14 cellular contexts compared by ENCODE assay signal in genomic region chr13:47933688-47934011, GRCh38.
DNase-seq lines count a peak whose midpoint lies in the region; ATAC-seq and TF ChIP-seq lines count a peak whose summit lies in the region.
"Had no signal": no experiment of that assay in that cellular context is flagged by ENCODE, and none has a peak within 500 bp of the region (broad histone marks: within the 10 kb centered on the region; RNA-seq: fewer than 3 reads in every experiment).

No MANE protein-coding gene starts in this region.

- peaks cover 0 to 6% of the 10 kb centered on the region in 2 donors for H3K4me1 Mint-ChIP-seq in stimulated activated naive B cell treated with anti-CD40 and anti-IgM and Interleukin-4, amounts not matched to agents 10 μg/mL and 1 μg/mL and 100 μg/mL, for 72 hours
- H3K4me1 Mint-ChIP-seq in natural killer cell: no peaks in the 10 kb centered on the region
- no peaks in the 10 kb centered on the region for H3K4me1 Mint-ChIP-seq in activated CD4-positive, alpha-beta T cell treated with anti-CD3 and anti-CD28 coated beads for 36 hours

- no peak overlapping the region for H3K27ac Mint-ChIP-seq in stimulated activated naive B cell treated with anti-CD40 and anti-IgM and Interleukin-4, amounts not matched to agents 10 μg/mL and 1 μg/mL and 100 μg/mL, for 72 hours
- H3K27ac Mint-ChIP-seq in natural killer cell: no peak overlapping the region
- H3K27ac Mint-ChIP-seq in activated CD4-positive, alpha-beta T cell treated with anti-CD3 and anti-CD28 coated beads for 36 hours: no peak overlapping the region
- H3K27ac Mint-ChIP-seq: CD8-positive, alpha-beta T cell had no signal

- DNase-seq in ELR (ENCODE audit: low read depth) (peak; percentile 19), SK-MEL-5 (ENCODE audit: low read depth, low spot score) (peak; percentile 28), hepatocyte (ENCODE audit: low spot score) (no peak), 8988T (no peak), natural killer cell (no peak)
- DNase-seq in stimulated activated naive B cell treated with anti-CD40 and anti-IgM and Interleukin-4, amounts not matched to agents 10 μg/mL and 1 μg/mL and 100 μg/mL, for 72 hours: no peak
- no peak for DNase-seq in activated CD4-positive, alpha-beta T cell treated with anti-CD3 and anti-CD28 coated beads for 36 hours
- DNase-seq: activated CD8-positive, alpha-beta memory T cell treated with anti-CD3 and anti-CD28 coated beads, Interleukin-2, amount 50 U/mL, for 4 hours; CD8-positive, alpha-beta T cell; Kasumi-1; occipital lobe; stimulated activated CD4-positive, alpha-beta T cell treated with anti-CD3 and anti-CD28 coated beads, Interleukin-4, amount 100 ng/mL, for 24 hours had no signal

- H3K27me3 ChIP-seq in HUES6 (ENCODE audit: control insufficient read depth, insufficient read depth, low read length) (no peaks in the 10 kb centered on the region), hepatocyte (no peaks in the 10 kb centered on the region)

- peak overlapping the region; percentile 71 for H3K9ac ChIP-seq in HUES6 (ENCODE audit: low read length)

- peak overlapping the region; percentile 91 for H3K27ac ChIP-seq in HUES6 (ENCODE audit: low read depth, low read length)
- no peak overlapping the region for H3K27ac ChIP-seq in hepatocyte
- H3K27ac ChIP-seq: epithelial cell of prostate had no signal

- H3K27me3 Mint-ChIP-seq in stimulated activated naive B cell treated with anti-CD40 and anti-IgM and Interleukin-4, amounts not matched to agents 10 μg/mL and 1 μg/mL and 100 μg/mL, for 72 hours: no peaks in the 10 kb centered on the region
- H3K27me3 Mint-ChIP-seq in natural killer cell (ENCODE audit: low read depth in 2 of 2): peaks cover 0 to 2% of the 10 kb centered on the region in 2 donors
- no peaks in the 10 kb centered on the region for H3K27me3 Mint-ChIP-seq in activated CD4-positive, alpha-beta T cell treated with anti-CD3 and anti-CD28 coated beads for 36 hours

- in situ Hi-C loops in SK-MEL-5 (cut with HindIII; ENCODE audit: low pct_unique_long_range_greater_than_20kb, low sequenced_read_pairs): no loop called here

- no peaks in the 10 kb centered on the region for H4K20me1 ChIP-seq in hepatocyte (ENCODE audit: insufficient read depth, poor library complexity, severe bottlenecking)

- H2AFZ ChIP-seq in hepatocyte: no peak overlapping the region

- 70% methylated on average over 4 of the region's 4 CpGs for WGBS in hepatocyte (ENCODE audit: low lambda C conversion rate, missing lambda C conversion rate)

- peaks cover 31% of the 10 kb centered on the region for H3K4me1 ChIP-seq in HUES6 (ENCODE audit: control insufficient read depth, insufficient read depth, low read length)
- no peaks in the 10 kb centered on the region for H3K4me1 ChIP-seq in hepatocyte (ENCODE audit: insufficient read depth)

- no peaks in the 10 kb centered on the region for H3K79me2 ChIP-seq in hepatocyte

- CTCF ChIA-PET in activated CD4-positive, alpha-beta T cell treated with anti-CD3 and anti-CD28 coated beads for 36 hours (lab: Charles Lee): interaction anchor here (0.9 kb wide), 1 partner anchor 8 kb away, joined by 3 read pairs; no protein-coding TSS in a partner anchor

- no peak overlapping the region for H3K4me3 ChIP-seq in HUES6 (ENCODE audit: low read depth, low read length)
- H3K4me3 ChIP-seq in hepatocyte: no peak overlapping the region

- H3K9me3 ChIP-seq in HUES6 (ENCODE audit: control insufficient read depth, insufficient read depth, low read depth, low read length) (peaks cover 19% of the 10 kb centered on the region), hepatocyte (ENCODE audit: low read depth) (no peaks in the 10 kb centered on the region)

- peaks cover 26% of the 10 kb centered on the region for H3K36me3 ChIP-seq in HUES6 (ENCODE audit: control insufficient read depth, insufficient read depth, low read length)
- H3K36me3 ChIP-seq in hepatocyte (replicated peaks; ENCODE audit: insufficient read depth, low read depth): no peaks in the 10 kb centered on the region

- no peak for ATAC-seq in stimulated activated naive B cell treated with anti-CD40 and anti-IgM and Interleukin-4, amounts not matched to agents 10 μg/mL and 1 μg/mL and 100 μg/mL, for 72 hours (replicated peaks)
- no peak for ATAC-seq in natural killer cell
- ATAC-seq in activated CD4-positive, alpha-beta T cell treated with anti-CD3 and anti-CD28 coated beads for 36 hours: no peak
- ATAC-seq: CD8-positive, alpha-beta T cell had no signal

- H3K9me2 ChIP-seq in hepatocyte (replicated peaks; ENCODE audit: insufficient read depth): no peaks in the 10 kb centered on the region

- POLR2A ChIA-PET in activated CD4-positive, alpha-beta T cell treated with anti-CD3 and anti-CD28 coated beads for 36 hours (lab: Charles Lee): no interaction called here

- intact Hi-C loops in natural killer cell (cut with micrococcal nuclease): no loop called here
- intact Hi-C loops in activated CD4-positive, alpha-beta T cell treated with anti-CD3 and anti-CD28 coated beads for 36 hours (cut with DNase I, micrococcal nuclease): no loop called here

- TF ChIP-seq CTCF in hepatocyte (IDR thresholded peaks at IDR 0.05; ENCODE audit: poor library complexity): no peak
- no peak for TF ChIP-seq CTCF in natural killer cell (IDR thresholded peaks at IDR 0.05)

- H3K9me3 Mint-ChIP-seq in stimulated activated naive B cell treated with anti-CD40 and anti-IgM and Interleukin-4, amounts not matched to agents 10 μg/mL and 1 μg/mL and 100 μg/mL, for 72 hours: peaks cover 2 to 3% of the 10 kb centered on the region in 2 donors
- H3K9me3 Mint-ChIP-seq in natural killer cell: no peaks in the 10 kb centered on the region
- peaks cover 7% of the 10 kb centered on the region for H3K9me3 Mint-ChIP-seq in activated CD4-positive, alpha-beta T cell treated with anti-CD3 and anti-CD28 coated beads for 36 hours (ENCODE audit: low read depth)

- peaks cover 21 to 25% of the 10 kb centered on the region in 2 donors for H3K36me3 Mint-ChIP-seq in stimulated activated naive B cell treated with anti-CD40 and anti-IgM and Interleukin-4, amounts not matched to agents 10 μg/mL and 1 μg/mL and 100 μg/mL, for 72 hours
- H3K36me3 Mint-ChIP-seq in natural killer cell: no peaks in the 10 kb centered on the region
- peaks cover 12% of the 10 kb centered on the region for H3K36me3 Mint-ChIP-seq in activated CD4-positive, alpha-beta T cell treated with anti-CD3 and anti-CD28 coated beads for 36 hours (ENCODE audit: low read depth)

- H3K4me2 ChIP-seq in hepatocyte: peak overlapping the region; percentile 43

- H3K4me3 Mint-ChIP-seq in stimulated activated naive B cell treated with anti-CD40 and anti-IgM and Interleukin-4, amounts not matched to agents 10 μg/mL and 1 μg/mL and 100 μg/mL, for 72 hours: no peak overlapping the region
- H3K4me3 Mint-ChIP-seq in natural killer cell: no peak overlapping the region
- H3K4me3 Mint-ChIP-seq in activated CD4-positive, alpha-beta T cell treated with anti-CD3 and anti-CD28 coated beads for 36 hours: no peak overlapping the region
- H3K4me3 Mint-ChIP-seq: CD8-positive, alpha-beta T cell had no signal

Comparison
In these comparisons a context has a peak if more than half of its experiments do, and no peak if none do; other contexts are left out.
1. DNase-seq: peak in ELR (single experiment) and SK-MEL-5 (single experiment); none in hepatocyte (single experiment), stimulated activated naive B cell treated with anti-CD40 and anti-IgM and Interleukin-4, amounts not matched to agents 10 μg/mL and 1 μg/mL and 100 μg/mL, for 72 hours (single experiment), 8988T (single experiment), natural killer cell (single experiment) and activated CD4-positive, alpha-beta T cell treated with anti-CD3 and anti-CD28 coated beads for 36 hours (single experiment).